In the genomic region with DNA sequence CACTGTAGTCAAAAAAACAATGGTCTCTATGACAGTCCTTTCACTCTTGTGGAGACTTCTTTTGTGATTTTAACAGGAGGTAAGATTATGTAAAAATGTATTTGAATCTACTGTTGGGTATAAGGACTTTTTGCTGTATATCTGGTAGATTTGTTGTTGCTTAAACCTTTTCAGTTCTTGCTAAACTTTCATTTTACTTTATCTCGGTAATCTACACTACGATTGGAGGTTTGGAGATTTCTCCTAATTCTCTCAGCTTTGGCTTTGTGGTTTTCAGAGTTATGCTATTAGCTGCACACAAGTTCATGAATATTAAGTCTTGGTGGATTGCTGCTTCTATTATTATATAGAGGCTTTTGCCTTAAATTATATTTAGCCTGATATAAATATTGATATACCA, we compare ENCODE assay signal across 21 cellular contexts.
A peak's percentile ranks its signal among the peaks of the same experiment; 100 is the strongest.
DNase-seq lines count a peak whose midpoint lies in the region; ATAC-seq lines count a peak whose summit lies in the region.
"Had no signal": no experiment of that assay in that cellular context is flagged by ENCODE, and none has a peak within 500 bp of the region (broad histone marks: within the 10 kb centered on the region; RNA-seq: fewer than 3 reads in every experiment).

No MANE protein-coding gene starts in this region.

- no peaks in the 10 kb centered on the region for H3K27me3 Mint-ChIP-seq in activated naive CD8-positive, alpha-beta T cell treated with anti-CD3 and anti-CD28 coated beads, Interleukin-2, amount 10 ng/mL, durations not matched to agents 7 days and 5 days
- H3K27me3 Mint-ChIP-seq in activated naive CD8-positive, alpha-beta T cell treated with anti-CD3 and anti-CD28 coated beads for 36 hours = no peaks in the 10 kb centered on the region
- no peaks in the 10 kb centered on the region for H3K27me3 Mint-ChIP-seq in central memory CD8-positive, alpha-beta T cell
- H3K27me3 Mint-ChIP-seq: memory B cell had no signal

- H3K4me1 Mint-ChIP-seq in activated naive CD8-positive, alpha-beta T cell treated with anti-CD3 and anti-CD28 coated beads, Interleukin-2, amount 10 ng/mL, durations not matched to agents 7 days and 5 days = peaks cover 29% of the 10 kb centered on the region
- H3K4me1 Mint-ChIP-seq in activated naive CD8-positive, alpha-beta T cell treated with anti-CD3 and anti-CD28 coated beads for 36 hours = peaks cover 27% of the 10 kb centered on the region
- peaks cover 10% of the 10 kb centered on the region for H3K4me1 Mint-ChIP-seq in central memory CD8-positive, alpha-beta T cell

- H3K4me3 ChIP-seq in SJSA1 = no peak overlapping the region
- H3K4me3 ChIP-seq: heart right ventricle, testis had no signal

- no peaks in the 10 kb centered on the region for H3K36me3 ChIP-seq in SJSA1
- H3K36me3 ChIP-seq: heart right ventricle had no signal

- H3K27ac Mint-ChIP-seq in activated naive CD8-positive, alpha-beta T cell treated with anti-CD3 and anti-CD28 coated beads, Interleukin-2, amount 10 ng/mL, durations not matched to agents 7 days and 5 days = peak overlapping the region; percentile 65
- no peak overlapping the region for H3K27ac Mint-ChIP-seq in activated naive CD8-positive, alpha-beta T cell treated with anti-CD3 and anti-CD28 coated beads for 36 hours
- peak overlapping the region; percentile 44 for H3K27ac Mint-ChIP-seq in central memory CD8-positive, alpha-beta T cell (ENCODE audit: low read depth)
- H3K27ac Mint-ChIP-seq: memory B cell had no signal

- no peaks in the 10 kb centered on the region for H3K27me3 ChIP-seq in SJSA1 (replicated peaks)
- H3K27me3 ChIP-seq: heart right ventricle, testis had no signal

- peaks cover 9% of the 10 kb centered on the region for H3K36me3 Mint-ChIP-seq in activated naive CD8-positive, alpha-beta T cell treated with anti-CD3 and anti-CD28 coated beads, Interleukin-2, amount 10 ng/mL, durations not matched to agents 7 days and 5 days
- no peaks in the 10 kb centered on the region for H3K36me3 Mint-ChIP-seq in activated naive CD8-positive, alpha-beta T cell treated with anti-CD3 and anti-CD28 coated beads for 36 hours
- H3K36me3 Mint-ChIP-seq in central memory CD8-positive, alpha-beta T cell (ENCODE audit: insufficient read depth) = no peaks in the 10 kb centered on the region
- H3K36me3 Mint-ChIP-seq: memory B cell had no signal

- H3K4me3 Mint-ChIP-seq in activated naive CD8-positive, alpha-beta T cell treated with anti-CD3 and anti-CD28 coated beads, Interleukin-2, amount 10 ng/mL, durations not matched to agents 7 days and 5 days = peak overlapping the region; percentile 57
- no peak overlapping the region for H3K4me3 Mint-ChIP-seq in activated naive CD8-positive, alpha-beta T cell treated with anti-CD3 and anti-CD28 coated beads for 36 hours
- H3K4me3 Mint-ChIP-seq in central memory CD8-positive, alpha-beta T cell = no peak overlapping the region
- H3K4me3 Mint-ChIP-seq: memory B cell had no signal

- peaks cover 62% of the 10 kb centered on the region for H3K4me1 ChIP-seq in SJSA1 (replicated peaks)

- peak; percentile 18 for ATAC-seq in activated naive CD8-positive, alpha-beta T cell treated with anti-CD3 and anti-CD28 coated beads, Interleukin-2, amount 10 ng/mL, durations not matched to agents 7 days and 5 days (ENCODE audit: low read depth)
- no peak for ATAC-seq in central memory CD8-positive, alpha-beta T cell (replicated peaks; ENCODE audit: extremely low read depth, poor library complexity, severe bottlenecking)
- ATAC-seq: heart right ventricle, right cardiac atrium had no signal

- POLR2A ChIA-PET in activated naive CD8-positive, alpha-beta T cell treated with anti-CD3 and anti-CD28 coated beads, Interleukin-2, amount 10 ng/mL, durations not matched to agents 7 days and 5 days (lab: Charles Lee) = no interaction called here

- peaks cover 5% of the 10 kb centered on the region for H3K9me3 Mint-ChIP-seq in activated naive CD8-positive, alpha-beta T cell treated with anti-CD3 and anti-CD28 coated beads, Interleukin-2, amount 10 ng/mL, durations not matched to agents 7 days and 5 days
- H3K9me3 Mint-ChIP-seq in activated naive CD8-positive, alpha-beta T cell treated with anti-CD3 and anti-CD28 coated beads for 36 hours = no peaks in the 10 kb centered on the region
- H3K9me3 Mint-ChIP-seq in central memory CD8-positive, alpha-beta T cell = no peaks in the 10 kb centered on the region
- H3K9me3 Mint-ChIP-seq: memory B cell had no signal

- H3K9me3 ChIP-seq in SJSA1 (replicated peaks) = no peaks in the 10 kb centered on the region
- H3K9me3 ChIP-seq: heart right ventricle, testis had no signal

- DNase-seq in activated naive CD8-positive, alpha-beta T cell treated with anti-CD3 and anti-CD28 coated beads, Interleukin-2, amount 10 ng/mL, durations not matched to agents 7 days and 5 days = no peak
- no peak for DNase-seq in activated naive CD8-positive, alpha-beta T cell treated with anti-CD3 and anti-CD28 coated beads for 36 hours
- DNase-seq in SJSA1 (ENCODE audit: low read depth in 1 of 2, low spot score in 2 of 2) (no peak), NCI-H510A (lab: John Stamatoyannopoulos, UW) (no peak), SW 1271 (lab: John Stamatoyannopoulos, UW) (no peak), DMS79 (lab: John Stamatoyannopoulos, UW) (no peak)
- no peak for DNase-seq in central memory CD8-positive, alpha-beta T cell (ENCODE audit: low spot score in 2 of 2)
- DNase-seq in stimulated activated CD4-positive, alpha-beta T cell treated with anti-CD3 and anti-CD28 coated beads, Interleukin-2, amount 100 ng/mL, for 48 hours = no peak
- DNase-seq: activated effector memory CD4-positive, alpha-beta T cell treated with anti-CD3 and anti-CD28 coated beads, Interleukin-2, amount 50 U/mL, for 16 hours; Calu3; GDM1; GOT3; heart right ventricle; islet precursor cell; NCI-H1105 treated with DMSO at 0.1 percent for 48 hours; NCI-H2171 treated with DMSO at 0.1 percent for 48 hours; right cardiac atrium; SHP77; stimulated activated CD4-positive, alpha-beta T cell treated with anti-CD3 and anti-CD28 coated beads, Interleukin-2, amount 100 ng/mL, for 24 hours; testis had no signal

- H3K27ac ChIP-seq in SJSA1 = peak overlapping the region; percentile 24; the same call in 1 of the 2 replicates
- H3K27ac ChIP-seq: heart right ventricle, testis had no signal
